ENCODE assay signal across 21 cellular contexts in the genomic region with DNA sequence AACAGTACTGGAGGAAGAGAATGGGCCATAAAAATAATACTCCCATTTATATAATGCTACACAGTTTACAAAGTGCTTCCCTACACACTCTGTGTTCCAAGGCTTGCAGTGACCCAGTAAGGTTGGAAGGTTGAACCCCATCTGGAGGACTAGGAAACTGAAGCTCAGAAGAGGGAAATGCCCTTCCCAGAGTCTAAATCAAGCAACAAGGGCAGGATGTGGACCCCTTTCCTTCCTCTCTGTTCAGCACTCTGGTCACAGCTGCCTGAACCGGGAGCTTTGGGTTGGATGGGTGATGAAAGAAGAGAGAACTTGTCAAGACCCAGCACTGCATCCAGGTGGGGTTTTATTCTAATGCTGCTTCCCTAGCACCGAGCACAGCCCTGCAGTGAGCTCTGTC. TPM values are rescaled to one million over a fixed set of nuclear protein-coding genes. Genes with fewer than 3 reads are reported as not detected.
A peak's percentile ranks its signal among the peaks of the same experiment; 100 is the strongest.
DNase-seq lines count a peak whose midpoint lies in the region; ATAC-seq, FAIRE-seq and TF ChIP-seq lines count a peak whose summit lies in the region.
"Had no signal": no experiment of that assay in that cellular context is flagged by ENCODE, and none has a peak within 500 bp of the region (broad histone marks: within the 10 kb centered on the region; RNA-seq: fewer than 3 reads in every experiment).

No MANE protein-coding gene starts in this region.

- intact Hi-C loops in right lobe of liver (cut with DNase I) = no loop called here
- intact Hi-C loops in endothelial cell of umbilical vein (cut with micrococcal nuclease) = no loop called here

- dilution Hi-C loops in endothelial cell of umbilical vein (cut with MboI; ENCODE audit: extremely low pct_ligation_motif_present, low sequenced_read_pairs) = no loop called here

- H3K4me3 Mint-ChIP-seq in neural progenitor cell (no peak overlapping the region), T-helper 17 cell (no peak overlapping the region)
- H3K4me3 Mint-ChIP-seq: B cell; CD4-positive, alpha-beta memory T cell; GM23338; H9 had no signal

- H3K36me3 ChIP-seq in liver (ENCODE audit: control insufficient read depth in 4 of 4, insufficient read depth in 3 of 4, low read depth in 1 of 4, low read length in 3 of 4) (no peaks in the 10 kb centered on the region), right lobe of liver (no peaks in the 10 kb centered on the region), endothelial cell of umbilical vein (ENCODE audit: control insufficient read depth in 2 of 2, extremely low read depth in 1 of 2, insufficient read depth in 2 of 2, low read length in 2 of 2) (no peaks in the 10 kb centered on the region), neural progenitor cell (no peaks in the 10 kb centered on the region)

- H3K4me2 ChIP-seq in endothelial cell of umbilical vein (ENCODE audit: insufficient read depth, low read length) = no peak overlapping the region
- H3K4me2 ChIP-seq in neural progenitor cell = no peak overlapping the region
- H3K4me2 ChIP-seq: GM23338 had no signal

- H4K20me1 ChIP-seq in endothelial cell of umbilical vein (replicated peaks; ENCODE audit: control insufficient read depth, extremely low read depth, insufficient read depth, low read length) (no peaks in the 10 kb centered on the region), neural progenitor cell (ENCODE audit: low read depth) (no peaks in the 10 kb centered on the region)

- H2AFZ ChIP-seq in endothelial cell of umbilical vein (ENCODE audit: low read depth, low read length) (no peak overlapping the region), neural progenitor cell (replicated peaks) (no peak overlapping the region)
- H2AFZ ChIP-seq: GM23338 had no signal

- no peaks in the 10 kb centered on the region for H3K9me1 ChIP-seq in endothelial cell of umbilical vein (replicated peaks; ENCODE audit: control insufficient read depth, extremely low read depth, insufficient read depth, low read length)

- BruUV-seq in endothelial cell of umbilical vein (replicated peaks; lab: Mats Ljungman, UMichigan) = no TSS peak

- H3K27me3 ChIP-seq in liver (ENCODE audit: control insufficient read depth in 4 of 4, insufficient read depth in 4 of 4, low read length in 3 of 4) = no peaks in the 10 kb centered on the region
- H3K27me3 ChIP-seq in right lobe of liver = no peaks in the 10 kb centered on the region
- no peaks in the 10 kb centered on the region for H3K27me3 ChIP-seq in endothelial cell of umbilical vein (ENCODE audit: control insufficient read depth in 2 of 2, insufficient read depth in 2 of 2, low read length in 2 of 2)
- H3K27me3 ChIP-seq in neural progenitor cell = no peaks in the 10 kb centered on the region

- TF ChIP-seq CTCF in liver (IDR thresholded peaks at IDR 0.05; ENCODE audit: low read depth, low read length, missing input control) = no peak
- TF ChIP-seq CTCF in right lobe of liver (IDR thresholded peaks at IDR 0.05) = no peak
- TF ChIP-seq CTCF in endothelial cell of umbilical vein (IDR thresholded peaks at IDR 0.05; ENCODE audit: extremely low read depth in 1 of 2, insufficient read depth in 1 of 2, low read depth in 1 of 2, low read length in 2 of 2) = no peak
- no peak for TF ChIP-seq CTCF in neural progenitor cell (IDR thresholded peaks at IDR 0.05)

- H3K27me3 Mint-ChIP-seq in neural progenitor cell (ENCODE audit: insufficient read depth, low read depth) (peaks cover 5% of the 10 kb centered on the region), T-helper 17 cell (no peaks in the 10 kb centered on the region)
- H3K27me3 Mint-ChIP-seq: B cell; CD4-positive, alpha-beta memory T cell had no signal

- no peaks in the 10 kb centered on the region for H3K9me3 Mint-ChIP-seq in neural progenitor cell
- H3K9me3 Mint-ChIP-seq: CD4-positive, alpha-beta memory T cell; GM23338; H9 had no signal

- H3K36me3 Mint-ChIP-seq in neural progenitor cell = no peaks in the 10 kb centered on the region
- H3K36me3 Mint-ChIP-seq in T-helper 17 cell (ENCODE audit: low read depth) = no peaks in the 10 kb centered on the region
- H3K36me3 Mint-ChIP-seq: CD4-positive, alpha-beta memory T cell had no signal

- H3K9ac ChIP-seq in liver (ENCODE audit: low read depth in 1 of 2, low read length in 2 of 2) (no peak overlapping the region), endothelial cell of umbilical vein (replicated peaks; ENCODE audit: extremely low read depth, insufficient read depth, low read length) (no peak overlapping the region), neural progenitor cell (no peak overlapping the region)

- ATAC-seq in right lobe of liver = no peak
- ATAC-seq in GM18870 (IDR thresholded peaks at IDR 0.05; ENCODE audit: unreplicated experiment) = no peak
- no peak for ATAC-seq in T-helper 17 cell
- ATAC-seq: GM23338, HCT116 had no signal

- H3K4me1 ChIP-seq in liver (ENCODE audit: control insufficient read depth in 4 of 4, insufficient read depth in 4 of 4, low read length in 3 of 4) = peaks cover 6 to 28% (median 22%) of the 10 kb centered on the region in 4 donors
- H3K4me1 ChIP-seq in right lobe of liver = peaks cover 0 to 24% (median 10%) of the 10 kb centered on the region in 4 donors
- no peaks in the 10 kb centered on the region for H3K4me1 ChIP-seq in endothelial cell of umbilical vein (ENCODE audit: control insufficient read depth, extremely low read depth, insufficient read depth, low read length)
- peaks cover 10% of the 10 kb centered on the region for H3K4me1 ChIP-seq in neural progenitor cell

- WGBS in liver = 83% methylated on average over 2 of the region's 2 CpGs
- 58% methylated on average over 2 of the region's 2 CpGs for WGBS in right lobe of liver (ENCODE audit: insufficient coverage, low coverage, low lambda C conversion rate, missing lambda C conversion rate)

- CTCF ChIA-PET in endothelial cell of umbilical vein (lab: Charles Lee) = interaction anchor here (0.8 to 1.6 kb wide), 4 partner anchors 9 to 484 kb away, joined by 3 to 10 read pairs (median 4); no protein-coding TSS in a partner anchor

- POLR2A ChIA-PET in endothelial cell of umbilical vein (lab: Charles Lee) = no interaction called here

- TF ChIP-seq POLR2A in right lobe of liver (IDR thresholded peaks at IDR 0.05) (no peak), endothelial cell of umbilical vein (IDR thresholded peaks at IDR 0.05; ENCODE audit: low read depth, low read length) (no peak)

- no peaks in the 10 kb centered on the region for H3F3A ChIP-seq in neural progenitor cell (ENCODE audit: low read depth)

- H3K79me2 ChIP-seq in endothelial cell of umbilical vein (ENCODE audit: control insufficient read depth, insufficient read depth, low read length) (no peaks in the 10 kb centered on the region), neural progenitor cell (ENCODE audit: low read depth) (no peaks in the 10 kb centered on the region)

- H3K9me3 ChIP-seq in liver (ENCODE audit: control insufficient read depth in 4 of 4, low read length in 3 of 4) (no peaks in the 10 kb centered on the region), right lobe of liver (no peaks in the 10 kb centered on the region), endothelial cell of umbilical vein (replicated peaks; ENCODE audit: control insufficient read depth, insufficient read depth, low read length) (no peaks in the 10 kb centered on the region), neural progenitor cell (ENCODE audit: low read depth) (no peaks in the 10 kb centered on the region), T-helper 17 cell (ENCODE audit: control insufficient read depth, low read length, poor library complexity, severe bottlenecking) (no peaks in the 10 kb centered on the region)

- H3K27ac ChIP-seq in liver (ENCODE audit: low read depth in 1 of 2, low read length in 2 of 2) (no peak overlapping the region), right lobe of liver (no peak overlapping the region), endothelial cell of umbilical vein (ENCODE audit: insufficient read depth, low read depth, low read length) (no peak overlapping the region), neural progenitor cell (no peak overlapping the region)
- H3K27ac ChIP-seq: 22Rv1 had no signal

- TF ChIP-seq RAD21 in liver (IDR thresholded peaks at IDR 0.05) = no peak

- H3K27ac Mint-ChIP-seq in neural progenitor cell = no peak overlapping the region
- H3K27ac Mint-ChIP-seq in T-helper 17 cell = no peak overlapping the region
- H3K27ac Mint-ChIP-seq: B cell; CD4-positive, alpha-beta memory T cell; GM23338; H9 had no signal

- no peak for DNase-seq in right lobe of liver
- peak; percentile 78 for DNase-seq in dermis blood vessel endothelial cell
- DNase-seq in endothelial cell of umbilical vein (ENCODE audit: low read depth, low spot score) = peak; percentile 72
- DNase-seq in mucosa of gallbladder (ENCODE audit: low spot score) = no peak
- DNase-seq in neural progenitor cell (ENCODE audit: low spot score) = no peak
- no peak for DNase-seq in T-helper 17 cell
- DNase-seq: CD4-positive, alpha-beta memory T cell; DMS153; DND-41; H9 had no signal

- H3K4me1 Mint-ChIP-seq in neural progenitor cell = peaks cover 42% of the 10 kb centered on the region
- H3K4me1 Mint-ChIP-seq in T-helper 17 cell = peaks cover 2% of the 10 kb centered on the region
- H3K4me1 Mint-ChIP-seq: B cell had no signal

- no peak for FAIRE-seq in endothelial cell of umbilical vein (lab: Jason Lieb, UNC)
- FAIRE-seq: A204.1, G401.6, GM12892 had no signal

- H3K4me3 ChIP-seq in liver (ENCODE audit: low read depth in 1 of 3, low read length in 3 of 3) (no peak overlapping the region), right lobe of liver (no peak overlapping the region), endothelial cell of umbilical vein (replicated peaks in 1 of 3; ENCODE audit: insufficient read depth in 1 of 3, low read depth in 1 of 3, low read length in 3 of 3) (no peak overlapping the region), neural progenitor cell (no peak overlapping the region)
- H3K4me3 ChIP-seq: GM23338 had no signal

TF ChIP-seq in liver, 16 proteins besides CTCF, POLR2A, EP300 and RAD21 (continues in another document):
- peak; percentile 9 for TF ChIP-seq NR2F2 (IDR thresholded peaks at IDR 0.05)

RNA-seq across cellular contexts. Expression of a gene that starts 47.8 kb away (rescaled TPM):
- total RNA-seq in liver = under 1 TPM in 1 of 2 donors, not detected in 1; 0.08 TPM
- under 1 TPM in 1 of 2 donors, not detected in 1; 0.16 TPM for polyA plus RNA-seq in liver
- 1 to 10 TPM in 1 of 6 experiments, under 1 TPM in 1, not detected in 4; 0.35 to 1.1 TPM for total RNA-seq in right lobe of liver
- not detected in 2 replicates for total RNA-seq in dermis blood vessel endothelial cell
- not detected in 2 replicates for total RNA-seq in endothelial cell of umbilical vein
- not detected in 2 replicates for polyA plus RNA-seq in endothelial cell of umbilical vein
- not detected in 2 replicates for polyA plus RNA-seq in endothelial cell of umbilical vein (2011; cell fraction: cytosol; rRNA removed)
- 0.07 and 0.25 TPM in 2 replicates for polyA plus RNA-seq in endothelial cell of umbilical vein (2011; cell fraction: nucleus; rRNA removed)
- polyA plus RNA-seq in endothelial cell of umbilical vein (2012) = not detected in 2 replicates
- not detected in 2 replicates for polyA minus RNA-seq in endothelial cell of umbilical vein
- polyA minus RNA-seq in endothelial cell of umbilical vein (2011; cell fraction: cytosol; rRNA and poly(A)+ RNA removed) = not detected
- not detected in 2 replicates for polyA minus RNA-seq in endothelial cell of umbilical vein (2011; cell fraction: nucleus; rRNA and poly(A)+ RNA removed)
- total RNA-seq in mucosa of gallbladder = 35.6 TPM
- total RNA-seq in neural progenitor cell (ENCODE audit: low replicate concordance) = not detected in 2 replicates
- total RNA-seq in T-helper 17 cell = under 1 TPM; 0.60 to 0.91 TPM
- total RNA-seq: GM23338, H4, H9 had no signal
- polyA plus RNA-seq: AG04450, GM23338 had no signal

Comparison
In these comparisons a context has a peak if more than half of its experiments do, and no peak if none do; other contexts are left out.
1. DNase-seq: peak in dermis blood vessel endothelial cell (single experiment) and endothelial cell of umbilical vein (single experiment); none in right lobe of liver (0 of 3), mucosa of gallbladder (single experiment), neural progenitor cell (single experiment) and T-helper 17 cell (0 of 3).
2. RNA of a gene that starts 47.8 kb away (total RNA-seq): 35.6 TPM in mucosa of gallbladder (single experiment); 0.60 to 0.91 TPM in T-helper 17 cell, 0.35 to 1.1 TPM in right lobe of liver, 0.08 TPM in liver, not detected in dermis blood vessel endothelial cell, not detected in endothelial cell of umbilical vein and not detected in neural progenitor cell; every median in the first group is over 10 times any median in the second.